8 cellular contexts compared by ENCODE assay signal in the genomic region with DNA sequence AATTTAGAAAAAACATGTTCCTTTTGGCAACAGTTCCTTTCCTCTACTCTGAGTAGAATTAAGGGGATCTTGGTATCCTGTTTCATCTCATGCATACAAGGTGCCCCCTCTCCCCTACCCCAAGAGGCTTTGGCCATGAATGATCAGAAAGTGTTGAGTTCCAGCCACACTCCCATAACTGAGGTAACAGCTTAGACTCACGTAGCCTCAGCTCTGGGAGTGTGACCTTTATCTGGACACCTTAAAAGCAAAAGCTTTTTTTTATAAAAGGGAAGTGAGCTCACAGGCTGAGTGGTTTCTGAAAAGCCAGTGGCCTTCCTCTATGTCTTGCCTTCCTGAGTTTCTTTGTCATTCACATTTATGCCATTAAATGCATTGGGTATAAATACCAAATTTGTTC. TPM values are rescaled to one million over a fixed set of nuclear protein-coding genes. Genes with fewer than 3 reads are reported as not detected.
DNase-seq lines count a peak whose midpoint lies in the region; ATAC-seq and TF ChIP-seq lines count a peak whose summit lies in the region.

No MANE protein-coding gene starts in this region.

- no peaks in the 10 kb centered on the region for H3K27me3 ChIP-seq in CD8-positive, alpha-beta T cell (ENCODE audit: insufficient read depth, low read length)
- no peaks in the 10 kb centered on the region for H3K27me3 ChIP-seq in aorta (ENCODE audit: control insufficient read depth in 1 of 2, insufficient read depth in 2 of 2, low read length in 1 of 2)
- no peaks in the 10 kb centered on the region for H3K27me3 ChIP-seq in H7 (ENCODE audit: control insufficient read depth, insufficient read depth, low read length)

- H3K4me3 ChIP-seq in CD8-positive, alpha-beta T cell (ENCODE audit: low read depth, low read length): peak overlapping the region; percentile 26
- H3K4me3 ChIP-seq in aorta (ENCODE audit: low read length in 2 of 2): no peak overlapping the region
- no peak overlapping the region for H3K4me3 ChIP-seq in H7 (ENCODE audit: insufficient read depth, low read depth, low read length)

- H3K27me3 Mint-ChIP-seq in CD8-positive, alpha-beta T cell (ENCODE audit: low read depth): no peaks in the 10 kb centered on the region
- H3K27me3 Mint-ChIP-seq in activated T-cell treated with anti-CD3 and anti-CD28 coated beads, Interleukin-2, amount 50 U/mL, for 72 hours (ENCODE audit: low read depth): no peaks in the 10 kb centered on the region
- no peaks in the 10 kb centered on the region for H3K27me3 Mint-ChIP-seq in glutamatergic neuron (ENCODE audit: unreplicated experiment)

- H3K4me1 ChIP-seq in CD8-positive, alpha-beta T cell (ENCODE audit: insufficient read depth, low read length): peaks cover 22% of the 10 kb centered on the region
- H3K4me1 ChIP-seq in aorta (ENCODE audit: control insufficient read depth in 1 of 2, insufficient read depth in 2 of 2, low read length in 2 of 2): no peaks in the 10 kb centered on the region

- no peak for TF ChIP-seq CTCF in CD8-positive, alpha-beta T cell (IDR thresholded peaks at IDR 0.05)
- TF ChIP-seq CTCF in glutamatergic neuron (IDR thresholded peaks at IDR 0.05; ENCODE audit: partially characterized antibody, unreplicated experiment): no peak

- DNase-seq in CD8-positive, alpha-beta T cell: peak in 4 of 7 experiments; percentile 3 to 50 (median 11)
- DNase-seq in activated T-cell treated with anti-CD3 and anti-CD28 coated beads, Interleukin-2, amount 50 U/mL, for 72 hours: peak; percentile 18 to 38
- DNase-seq in aorta (no peak), glutamatergic neuron (no peak), HK-2 (ENCODE audit: unreplicated experiment) (no peak), H7 (no peak)

- CTCF ChIA-PET in CD8-positive, alpha-beta T cell (lab: Charles Lee): no interaction called here

- intact Hi-C loops in CD8-positive, alpha-beta T cell (cut with DNase I, micrococcal nuclease): loop anchor here in 1 of 2 experiments (2.0 kb wide), 1 partner anchor 59 kb away; no protein-coding TSS in a partner anchor
- intact Hi-C loops in aorta (cut with DNase I): no loop called here

- H3K9me3 ChIP-seq in CD8-positive, alpha-beta T cell (ENCODE audit: low read length): no peaks in the 10 kb centered on the region
- H3K9me3 ChIP-seq in aorta (ENCODE audit: control insufficient read depth, low read length): no peaks in the 10 kb centered on the region

- peaks cover 43% of the 10 kb centered on the region for H3K4me1 Mint-ChIP-seq in CD8-positive, alpha-beta T cell (ENCODE audit: low read depth)
- peaks cover 76% of the 10 kb centered on the region for H3K4me1 Mint-ChIP-seq in activated T-cell treated with anti-CD3 and anti-CD28 coated beads, Interleukin-2, amount 50 U/mL, for 72 hours (ENCODE audit: low read depth)
- H3K4me1 Mint-ChIP-seq in glutamatergic neuron (ENCODE audit: low read depth, unreplicated experiment): no peaks in the 10 kb centered on the region

- no peaks in the 10 kb centered on the region for H3K36me3 ChIP-seq in CD8-positive, alpha-beta T cell (ENCODE audit: insufficient read depth, low read length)
- H3K36me3 ChIP-seq in aorta (ENCODE audit: control insufficient read depth in 1 of 2, insufficient read depth in 2 of 2, low read length in 1 of 2) (no peaks in the 10 kb centered on the region), H7 (replicated peaks; ENCODE audit: control insufficient read depth, insufficient read depth, low read length) (no peaks in the 10 kb centered on the region)

- H3K36me3 Mint-ChIP-seq in CD8-positive, alpha-beta T cell: no peaks in the 10 kb centered on the region
- H3K36me3 Mint-ChIP-seq in activated T-cell treated with anti-CD3 and anti-CD28 coated beads, Interleukin-2, amount 50 U/mL, for 72 hours (ENCODE audit: insufficient read depth in 2 of 2): peaks cover 1 to 5% of the 10 kb centered on the region in 2 donors
- H3K36me3 Mint-ChIP-seq in glutamatergic neuron (ENCODE audit: unreplicated experiment): no peaks in the 10 kb centered on the region

- peak overlapping the region; percentile 26 for H3K27ac ChIP-seq in CD8-positive, alpha-beta T cell (ENCODE audit: low read depth, low read length)
- no peak overlapping the region for H3K27ac ChIP-seq in aorta (ENCODE audit: low read depth in 1 of 2, low read length in 2 of 2)

- no peaks in the 10 kb centered on the region for H3K9me3 Mint-ChIP-seq in CD8-positive, alpha-beta T cell
- no peaks in the 10 kb centered on the region for H3K9me3 Mint-ChIP-seq in activated T-cell treated with anti-CD3 and anti-CD28 coated beads, Interleukin-2, amount 50 U/mL, for 72 hours
- no peaks in the 10 kb centered on the region for H3K9me3 Mint-ChIP-seq in glutamatergic neuron (ENCODE audit: unreplicated experiment)

- peak overlapping the region; percentile 95 for H3K27ac Mint-ChIP-seq in CD8-positive, alpha-beta T cell
- H3K27ac Mint-ChIP-seq in activated T-cell treated with anti-CD3 and anti-CD28 coated beads, Interleukin-2, amount 50 U/mL, for 72 hours: peak overlapping the region; percentile 90
- H3K27ac Mint-ChIP-seq in glutamatergic neuron (ENCODE audit: unreplicated experiment): no peak overlapping the region

- POLR2A ChIA-PET in CD8-positive, alpha-beta T cell (lab: Charles Lee): interaction anchor here (2.5 kb wide), 1 partner anchor 33 kb away, joined by 14 read pairs; the partner anchor contains the start of gene MED7

- H3K4me3 Mint-ChIP-seq in CD8-positive, alpha-beta T cell: peak overlapping the region; percentile 84
- peak overlapping the region; percentile 80 to 93 for H3K4me3 Mint-ChIP-seq in activated T-cell treated with anti-CD3 and anti-CD28 coated beads, Interleukin-2, amount 50 U/mL, for 72 hours
- no peak overlapping the region for H3K4me3 Mint-ChIP-seq in glutamatergic neuron (ENCODE audit: unreplicated experiment)

- WGBS in aorta, 2 donors: 68 to 71% methylated on average over 1 of the region's 1 CpG

- ATAC-seq in CD8-positive, alpha-beta T cell: peak; percentile 32
- ATAC-seq in GM19395 (IDR thresholded peaks at IDR 0.05; ENCODE audit: unreplicated experiment): peak; percentile 71
- peak; percentile 62 for ATAC-seq in HG03354 (IDR thresholded peaks at IDR 0.05; ENCODE audit: poor library complexity, severe bottlenecking, unreplicated experiment)
- ATAC-seq in activated T-cell treated with anti-CD3 and anti-CD28 coated beads, Interleukin-2, amount 50 U/mL, for 72 hours (replicated peaks in 1 of 2): peak; percentile 55 to 56
- peak; percentile 25 for ATAC-seq in aorta (ENCODE audit: low FRiP score)

RNA-seq across cellular contexts. Expression of gene HAVCR2, which starts 0.9 kb away (rescaled TPM):
- total RNA-seq in CD8-positive, alpha-beta T cell: 1 to 10 TPM; 1.6 to 3.8 TPM
- total RNA-seq in activated T-cell treated with anti-CD3 and anti-CD28 coated beads, Interleukin-2, amount 50 U/mL, for 72 hours: 10 to 100 TPM; 19.7 to 30.2 TPM
- total RNA-seq in aorta (10 to 100 TPM; 10.3 to 21.6 TPM), glutamatergic neuron (ENCODE audit: unreplicated experiment) (not detected)
- polyA plus RNA-seq in aorta: 1 to 10 TPM; 2.3 to 9.6 TPM
- 0.18 and 0.31 TPM in 2 replicates for total RNA-seq in H7 (2014; rRNA removed; shearing (Covaris generic))

RNA-seq across cellular contexts. Expression of gene MED7, which starts 32.9 kb away (rescaled TPM):
- 1 to 10 TPM; 5.4 to 5.9 TPM for total RNA-seq in CD8-positive, alpha-beta T cell
- total RNA-seq in activated T-cell treated with anti-CD3 and anti-CD28 coated beads, Interleukin-2, amount 50 U/mL, for 72 hours: 10 to 100 TPM; 12.7 to 16.7 TPM
- 10 to 100 TPM; 10.5 to 11.6 TPM for total RNA-seq in aorta
- polyA plus RNA-seq in aorta: 10 to 100 TPM; 13.8 to 14.7 TPM
- 13.2 TPM for total RNA-seq in glutamatergic neuron (ENCODE audit: unreplicated experiment)
- 9.3 and 11.7 TPM in 2 replicates for total RNA-seq in H7 (2014; rRNA removed; shearing (Covaris generic))

RNA-seq across cellular contexts. Expression of gene HAVCR1, which starts 50.8 kb away (rescaled TPM):
- total RNA-seq in CD8-positive, alpha-beta T cell: 1 to 10 TPM; 2.3 to 2.6 TPM
- 1 to 10 TPM; 2.6 to 2.7 TPM for total RNA-seq in activated T-cell treated with anti-CD3 and anti-CD28 coated beads, Interleukin-2, amount 50 U/mL, for 72 hours
- total RNA-seq in aorta (1 to 10 TPM; 1.0 to 1.8 TPM), glutamatergic neuron (ENCODE audit: unreplicated experiment) (not detected)
- not detected for polyA plus RNA-seq in aorta
- total RNA-seq in H7 (2014; rRNA removed; shearing (Covaris generic)): not detected in 2 replicates

RNA-seq across cellular contexts. Expression of gene GARIN3, which starts 56.3 kb away (rescaled TPM):
- not detected for total RNA-seq in CD8-positive, alpha-beta T cell
- under 1 TPM; 0.22 to 0.39 TPM for total RNA-seq in activated T-cell treated with anti-CD3 and anti-CD28 coated beads, Interleukin-2, amount 50 U/mL, for 72 hours
- not detected for total RNA-seq in aorta
- not detected for polyA plus RNA-seq in aorta
- total RNA-seq in glutamatergic neuron (ENCODE audit: unreplicated experiment): not detected
- total RNA-seq in H7 (2014; rRNA removed; shearing (Covaris generic)): not detected in 2 replicates

Comparison
In these comparisons a context has a peak if more than half of its experiments do, and no peak if none do; other contexts are left out.
1. DNase-seq: peak in CD8-positive, alpha-beta T cell (4 of 7) and activated T-cell treated with anti-CD3 and anti-CD28 coated beads, Interleukin-2, amount 50 U/mL, for 72 hours (2 of 2); none in aorta (0 of 2), glutamatergic neuron (single experiment), HK-2 (single experiment) and H7 (single experiment).
2. Peak in every context shown above with its lines, with median percentiles within 50 percentile points of each other: ATAC-seq.